In the genomic region with DNA sequence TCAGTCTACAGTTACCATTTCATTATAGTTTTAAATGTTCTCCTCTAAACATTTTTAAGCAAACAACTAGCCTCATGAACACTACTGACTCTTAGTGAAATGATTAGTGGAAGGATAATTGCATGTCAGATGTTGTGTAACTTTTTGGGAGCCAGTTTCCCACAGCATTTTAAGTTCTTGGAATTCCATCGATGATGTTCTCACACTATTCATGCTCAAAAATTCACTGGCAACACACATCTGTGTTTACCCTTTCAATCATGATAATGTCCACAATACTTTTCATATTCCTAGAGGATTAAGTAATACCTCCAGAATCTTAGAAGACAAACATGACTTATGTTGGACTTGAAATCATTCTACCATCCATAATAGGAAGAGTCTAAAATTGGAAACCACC, we compare ENCODE assay signal across 17 cellular contexts.
"Had no signal": no experiment of that assay in that cellular context is flagged by ENCODE, and none has a peak within 500 bp of the region (broad histone marks: within the 10 kb centered on the region; RNA-seq: fewer than 3 reads in every experiment).

No MANE protein-coding gene starts in this region.

- H3K4me3 Mint-ChIP-seq: activated naive CD8-positive, alpha-beta T cell; activated T-cell treated with anti-CD3 and anti-CD28 coated beads, Interleukin-2, amount 50 U/mL, for 4 hours; naive thymus-derived CD8-positive, alpha-beta T cell had no signal

- H3K36me3 ChIP-seq: tibial artery, uterus had no signal

- H3K27ac Mint-ChIP-seq: activated naive CD8-positive, alpha-beta T cell; naive thymus-derived CD8-positive, alpha-beta T cell had no signal

- H3K27me3 Mint-ChIP-seq: activated naive CD8-positive, alpha-beta T cell; naive thymus-derived CD8-positive, alpha-beta T cell had no signal

- H3K9me3 ChIP-seq: tibial artery, uterus had no signal

- ATAC-seq: activated T-cell treated with anti-CD3 and anti-CD28 coated beads, Interleukin-2, amount 50 U/mL, for 4 hours; naive thymus-derived CD8-positive, alpha-beta T cell had no signal

- H3K4me1 ChIP-seq: uterus had no signal

- H3K27me3 ChIP-seq: tibial artery, uterus had no signal

- DNase-seq: activated CD4-positive, alpha-beta T cell treated with anti-CD3 and anti-CD28 coated beads for 1 hour; activated CD4-positive, alpha-beta T cell treated with anti-CD3 and anti-CD28 coated beads, Interleukin-2, amount 50 U/mL, for 48 hours; activated gamma-delta T cell; activated T-cell treated with anti-CD3 and anti-CD28 coated beads, Interleukin-2, amount 50 U/mL, for 4 hours; aorta; caudate nucleus; cortex of kidney; effector CD8-positive, alpha-beta T cell; left cardiac atrium; naive thymus-derived CD8-positive, alpha-beta T cell; occipital lobe; T-helper 9 cell; tibial artery; uterus had no signal

- H3K4me1 Mint-ChIP-seq: naive thymus-derived CD8-positive, alpha-beta T cell had no signal

- H3K4me3 ChIP-seq: lung, skin epidermis, tibial artery, uterus had no signal

- H3K36me3 Mint-ChIP-seq: activated naive CD8-positive, alpha-beta T cell; naive thymus-derived CD8-positive, alpha-beta T cell had no signal
